In the genomic region with DNA sequence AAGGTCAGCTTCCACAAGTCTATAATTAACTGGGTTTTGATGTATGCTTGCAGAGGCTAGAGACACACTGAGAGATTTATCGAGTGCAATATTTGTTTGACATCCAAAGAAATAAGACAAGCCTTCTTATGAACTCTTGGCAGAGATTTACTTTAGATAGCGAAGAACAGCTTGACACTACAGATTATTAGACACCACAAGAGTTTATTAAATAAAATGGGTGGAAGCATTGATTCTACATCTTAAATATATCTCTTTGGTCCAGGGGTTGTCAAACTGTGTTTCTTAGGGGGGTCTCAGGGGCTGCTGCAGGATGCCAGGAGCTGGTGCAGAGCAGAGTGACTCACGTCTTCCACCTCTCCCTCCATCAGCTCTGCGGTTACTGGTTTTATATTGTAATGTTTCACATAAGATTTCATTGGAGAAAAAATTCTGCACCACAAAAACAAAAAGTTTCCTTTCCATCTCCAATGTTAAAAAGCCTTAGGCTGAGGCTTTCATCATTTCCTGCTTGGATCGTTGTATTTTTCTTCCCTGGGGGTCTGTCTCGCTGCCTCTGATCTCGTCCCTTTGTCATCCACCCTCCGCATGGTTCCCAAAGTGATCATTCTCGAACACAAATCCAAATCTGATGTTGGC, we compare ENCODE assay signal across 19 cellular contexts.
DNase-seq lines count a peak whose midpoint lies in the region; ATAC-seq and TF ChIP-seq lines count a peak whose summit lies in the region.
"Had no signal": no experiment of that assay in that cellular context is flagged by ENCODE, and none has a peak within 500 bp of the region (broad histone marks: within the 10 kb centered on the region; RNA-seq: fewer than 3 reads in every experiment).

No MANE protein-coding gene starts in this region.

- H3K4me3 ChIP-seq in neural progenitor cell = no peak overlapping the region
- H3K4me3 ChIP-seq: coronary artery, lower lobe of right lung, psoas muscle, spleen, stomach had no signal

- H3K27ac Mint-ChIP-seq in activated CD8-positive, alpha-beta T cell treated with anti-CD3 and anti-CD28 coated beads for 36 hours = peak overlapping the region; percentile 84
- no peak overlapping the region for H3K27ac Mint-ChIP-seq in activated CD8-positive, alpha-beta T cell treated with anti-CD3 and anti-CD28 coated beads, Interleukin-2, amount 10 ng/mL, durations not matched to agents 7 days and 5 days
- no peak overlapping the region for H3K27ac Mint-ChIP-seq in neural progenitor cell

- DNase-seq in activated CD8-positive, alpha-beta T cell treated with anti-CD3 and anti-CD28 coated beads for 36 hours = peak; percentile 61
- DNase-seq in activated CD8-positive, alpha-beta T cell treated with anti-CD3 and anti-CD28 coated beads, Interleukin-2, amount 10 ng/mL, durations not matched to agents 7 days and 5 days = no peak
- DNase-seq in HT1080 (ENCODE audit: low read depth) (peak; percentile 61), astrocyte of the hippocampus (ENCODE audit: low read depth, low spot score) (peak; percentile 47), neural progenitor cell (ENCODE audit: low spot score) (no peak)
- DNase-seq: CD4-positive, alpha-beta memory T cell; DND-41; lower lobe of right lung; MM.1S; naive thymus-derived CD4-positive, alpha-beta T cell; NCI-H187; SHP77 treated with DMSO at 0.1 percent for 48 hours; spleen; stomach had no signal

- peaks cover 3% of the 10 kb centered on the region for H3K36me3 Mint-ChIP-seq in activated CD8-positive, alpha-beta T cell treated with anti-CD3 and anti-CD28 coated beads for 36 hours (ENCODE audit: low read depth)
- peaks cover 8% of the 10 kb centered on the region for H3K36me3 Mint-ChIP-seq in activated CD8-positive, alpha-beta T cell treated with anti-CD3 and anti-CD28 coated beads, Interleukin-2, amount 10 ng/mL, durations not matched to agents 7 days and 5 days (ENCODE audit: low read depth)
- H3K36me3 Mint-ChIP-seq in neural progenitor cell = no peaks in the 10 kb centered on the region
- H3K36me3 Mint-ChIP-seq: CD4-positive, alpha-beta memory T cell had no signal

- H3K36me3 ChIP-seq in neural progenitor cell = no peaks in the 10 kb centered on the region
- H3K36me3 ChIP-seq: lower lobe of right lung, spleen, stomach had no signal

- no peaks in the 10 kb centered on the region for H4K20me1 ChIP-seq in neural progenitor cell (ENCODE audit: low read depth)

- no peaks in the 10 kb centered on the region for H3F3A ChIP-seq in neural progenitor cell (ENCODE audit: low read depth)

- H3K27me3 Mint-ChIP-seq in activated CD8-positive, alpha-beta T cell treated with anti-CD3 and anti-CD28 coated beads for 36 hours = no peaks in the 10 kb centered on the region
- no peaks in the 10 kb centered on the region for H3K27me3 Mint-ChIP-seq in activated CD8-positive, alpha-beta T cell treated with anti-CD3 and anti-CD28 coated beads, Interleukin-2, amount 10 ng/mL, durations not matched to agents 7 days and 5 days (ENCODE audit: low read depth)
- H3K27me3 Mint-ChIP-seq in neural progenitor cell (ENCODE audit: insufficient read depth, low read depth) = no peaks in the 10 kb centered on the region
- H3K27me3 Mint-ChIP-seq: CD4-positive, alpha-beta memory T cell; naive thymus-derived CD4-positive, alpha-beta T cell had no signal

- no peaks in the 10 kb centered on the region for H3K27me3 ChIP-seq in neural progenitor cell
- H3K27me3 ChIP-seq: spleen, stomach had no signal

- peak overlapping the region; percentile 44 for H2AFZ ChIP-seq in neural progenitor cell (replicated peaks)

- no peak for TF ChIP-seq CTCF in activated CD8-positive, alpha-beta T cell treated with anti-CD3 and anti-CD28 coated beads for 36 hours (IDR thresholded peaks at IDR 0.05)
- no peak for TF ChIP-seq CTCF in neural progenitor cell (IDR thresholded peaks at IDR 0.05)

- no peaks in the 10 kb centered on the region for H3K9me3 ChIP-seq in neural progenitor cell (ENCODE audit: low read depth)
- H3K9me3 ChIP-seq: lower lobe of right lung, psoas muscle had no signal

- CTCF ChIA-PET in activated CD8-positive, alpha-beta T cell treated with anti-CD3 and anti-CD28 coated beads for 36 hours (lab: Charles Lee) = interaction anchor here (0.7 to 2.4 kb wide), 4 partner anchors 96 to 236 kb away, joined by 3 to 11 read pairs (median 4); no protein-coding TSS in a partner anchor
- CTCF ChIA-PET in activated CD8-positive, alpha-beta T cell treated with anti-CD3 and anti-CD28 coated beads, Interleukin-2, amount 10 ng/mL, durations not matched to agents 7 days and 5 days (lab: Charles Lee) = interaction anchor here (1.0 to 5.3 kb wide), 7 partner anchors 111 to 553 kb away, joined by 3 to 38 read pairs (median 3); no protein-coding TSS in a partner anchor

- H3K9ac ChIP-seq in neural progenitor cell = no peak overlapping the region

- H3K4me2 ChIP-seq in neural progenitor cell = no peak overlapping the region

- intact Hi-C loops in activated CD8-positive, alpha-beta T cell treated with anti-CD3 and anti-CD28 coated beads for 36 hours (cut with micrococcal nuclease) = loop anchor here (5.0 to 10.0 kb wide), 2 partner anchors 136 to 231 kb away; no protein-coding TSS in a partner anchor

- peak; percentile 55 for ATAC-seq in activated CD8-positive, alpha-beta T cell treated with anti-CD3 and anti-CD28 coated beads for 36 hours
- ATAC-seq in activated CD8-positive, alpha-beta T cell treated with anti-CD3 and anti-CD28 coated beads, Interleukin-2, amount 10 ng/mL, durations not matched to agents 7 days and 5 days = no peak
- ATAC-seq in HG02884 (IDR thresholded peaks at IDR 0.05; ENCODE audit: unreplicated experiment) (no peak), HG03354 (IDR thresholded peaks at IDR 0.05; ENCODE audit: poor library complexity, severe bottlenecking, unreplicated experiment) (no peak), HG02678 (IDR thresholded peaks at IDR 0.05; ENCODE audit: unreplicated experiment) (no peak)
- ATAC-seq: lower lobe of right lung; naive thymus-derived CD4-positive, alpha-beta T cell; psoas muscle had no signal

- H3K27ac ChIP-seq in neural progenitor cell = no peak overlapping the region
- H3K27ac ChIP-seq: coronary artery, lower lobe of right lung, psoas muscle, spleen, stomach had no signal

- H3K9me3 Mint-ChIP-seq in activated CD8-positive, alpha-beta T cell treated with anti-CD3 and anti-CD28 coated beads for 36 hours = peaks cover 7% of the 10 kb centered on the region
- H3K9me3 Mint-ChIP-seq in activated CD8-positive, alpha-beta T cell treated with anti-CD3 and anti-CD28 coated beads, Interleukin-2, amount 10 ng/mL, durations not matched to agents 7 days and 5 days (ENCODE audit: insufficient read depth) = peaks cover 5% of the 10 kb centered on the region
- peaks cover 2% of the 10 kb centered on the region for H3K9me3 Mint-ChIP-seq in neural progenitor cell
- H3K9me3 Mint-ChIP-seq: CD4-positive, alpha-beta memory T cell had no signal

- POLR2A ChIA-PET in activated CD8-positive, alpha-beta T cell treated with anti-CD3 and anti-CD28 coated beads for 36 hours (lab: Charles Lee) = interaction anchor here (0.8 kb wide), 1 partner anchor 79 kb away, joined by 3 read pairs; no protein-coding TSS in a partner anchor
- POLR2A ChIA-PET in activated CD8-positive, alpha-beta T cell treated with anti-CD3 and anti-CD28 coated beads, Interleukin-2, amount 10 ng/mL, durations not matched to agents 7 days and 5 days (lab: Charles Lee) = no interaction called here

- no peak overlapping the region for H3K4me3 Mint-ChIP-seq in activated CD8-positive, alpha-beta T cell treated with anti-CD3 and anti-CD28 coated beads for 36 hours
- H3K4me3 Mint-ChIP-seq in activated CD8-positive, alpha-beta T cell treated with anti-CD3 and anti-CD28 coated beads, Interleukin-2, amount 10 ng/mL, durations not matched to agents 7 days and 5 days = no peak overlapping the region
- no peak overlapping the region for H3K4me3 Mint-ChIP-seq in neural progenitor cell
- H3K4me3 Mint-ChIP-seq: CD4-positive, alpha-beta memory T cell; naive thymus-derived CD4-positive, alpha-beta T cell had no signal

- H3K79me2 ChIP-seq in neural progenitor cell (ENCODE audit: low read depth) = no peaks in the 10 kb centered on the region

- H3K4me1 ChIP-seq in neural progenitor cell = no peaks in the 10 kb centered on the region
- H3K4me1 ChIP-seq: lower lobe of right lung, psoas muscle, spleen, stomach had no signal

- peaks cover 25% of the 10 kb centered on the region for H3K4me1 Mint-ChIP-seq in activated CD8-positive, alpha-beta T cell treated with anti-CD3 and anti-CD28 coated beads for 36 hours (ENCODE audit: low read depth)
- peaks cover 23% of the 10 kb centered on the region for H3K4me1 Mint-ChIP-seq in activated CD8-positive, alpha-beta T cell treated with anti-CD3 and anti-CD28 coated beads, Interleukin-2, amount 10 ng/mL, durations not matched to agents 7 days and 5 days (ENCODE audit: low read depth)
- no peaks in the 10 kb centered on the region for H3K4me1 Mint-ChIP-seq in neural progenitor cell
- H3K4me1 Mint-ChIP-seq: CD4-positive, alpha-beta memory T cell had no signal

Comparison
In these comparisons a context has a peak if more than half of its experiments do, and no peak if none do; other contexts are left out.
1. DNase-seq: peak in activated CD8-positive, alpha-beta T cell treated with anti-CD3 and anti-CD28 coated beads for 36 hours (single experiment), HT1080 (single experiment) and astrocyte of the hippocampus (single experiment); none in activated CD8-positive, alpha-beta T cell treated with anti-CD3 and anti-CD28 coated beads, Interleukin-2, amount 10 ng/mL, durations not matched to agents 7 days and 5 days (single experiment) and neural progenitor cell (single experiment).